12 cellular contexts compared by ENCODE assay signal in the genomic region with DNA sequence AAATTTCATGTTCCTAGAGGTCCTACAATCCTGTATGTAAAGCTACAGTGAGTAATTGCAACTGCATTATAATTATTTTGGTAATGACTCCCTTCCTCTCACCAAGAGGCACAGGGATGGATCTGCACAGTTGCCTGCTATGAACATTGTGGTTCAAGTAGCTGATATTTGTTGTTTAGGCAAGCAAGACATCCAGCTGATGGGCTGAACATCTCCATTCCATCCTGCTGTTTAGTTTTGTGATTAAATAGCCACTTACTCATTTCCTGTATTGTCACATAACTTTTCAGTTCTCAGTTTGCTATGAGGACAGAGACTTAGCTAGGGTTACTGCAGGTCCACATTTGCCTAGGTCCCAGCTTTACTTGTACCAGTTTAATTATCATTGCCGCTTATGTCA.
DNase-seq lines count a peak whose midpoint lies in the region; ATAC-seq and TF ChIP-seq lines count a peak whose summit lies in the region.
"Had no signal": no experiment of that assay in that cellular context is flagged by ENCODE, and none has a peak within 500 bp of the region (broad histone marks: within the 10 kb centered on the region; RNA-seq: fewer than 3 reads in every experiment).

No MANE protein-coding gene starts in this region.

- peak overlapping the region in 7 of 8 donors; percentile 16 to 68 (median 50) for H3K27ac ChIP-seq in spleen

- H3K36me3 Mint-ChIP-seq in activated CD8-positive, alpha-beta memory T cell treated with anti-CD3 and anti-CD28 coated beads, Interleukin-2, amount 10 ng/mL, durations not matched to agents 7 days and 5 days, result peaks cover 3% of the 10 kb centered on the region

- no peaks in the 10 kb centered on the region for H3K36me3 ChIP-seq in spleen
- H3K36me3 ChIP-seq: uterus had no signal

- WGBS in spleen, 5 donors, result 86 to 97% (median 95%) methylated on average over 1 of the region's 1 CpG

- H3K4me1 Mint-ChIP-seq in activated CD8-positive, alpha-beta memory T cell treated with anti-CD3 and anti-CD28 coated beads, Interleukin-2, amount 10 ng/mL, durations not matched to agents 7 days and 5 days, result peaks cover 53% of the 10 kb centered on the region

- no peak for ATAC-seq in activated CD8-positive, alpha-beta memory T cell treated with anti-CD3 and anti-CD28 coated beads, Interleukin-2, amount 10 ng/mL, durations not matched to agents 7 days and 5 days
- ATAC-seq in HG03469 (IDR thresholded peaks at IDR 0.05; ENCODE audit: unreplicated experiment), result no peak

- no peaks in the 10 kb centered on the region for H3K27me3 Mint-ChIP-seq in activated CD8-positive, alpha-beta memory T cell treated with anti-CD3 and anti-CD28 coated beads, Interleukin-2, amount 10 ng/mL, durations not matched to agents 7 days and 5 days

- TF ChIP-seq CTCF in epithelial cell of esophagus (IDR thresholded peaks at IDR 0.05; ENCODE audit: insufficient read depth, low read depth, low read length, missing control alignments), result no peak
- TF ChIP-seq CTCF in spleen (IDR thresholded peaks at IDR 0.05 in 8 of 11, conservative IDR thresholded peaks at IDR 0.05 in 3 of 11), result no peak

- H3K9me3 ChIP-seq in spleen, result no peaks in the 10 kb centered on the region
- H3K9me3 ChIP-seq: uterus had no signal

- no peak overlapping the region for H3K4me3 Mint-ChIP-seq in activated CD8-positive, alpha-beta memory T cell treated with anti-CD3 and anti-CD28 coated beads, Interleukin-2, amount 10 ng/mL, durations not matched to agents 7 days and 5 days
- H3K4me3 Mint-ChIP-seq: neural crest cell had no signal

- peak overlapping the region; percentile 34 for H3K27ac Mint-ChIP-seq in activated CD8-positive, alpha-beta memory T cell treated with anti-CD3 and anti-CD28 coated beads, Interleukin-2, amount 10 ng/mL, durations not matched to agents 7 days and 5 days

- CTCF ChIA-PET in activated CD8-positive, alpha-beta memory T cell treated with anti-CD3 and anti-CD28 coated beads, Interleukin-2, amount 10 ng/mL, durations not matched to agents 7 days and 5 days (lab: Charles Lee), result interaction anchor here (1.0 kb wide), 1 partner anchor 26 kb away, joined by 3 read pairs; no protein-coding TSS in a partner anchor

- no peak for TF ChIP-seq POLR2A in spleen (IDR thresholded peaks at IDR 0.05)

- H3K4me1 ChIP-seq in spleen, result peaks cover 3 to 53% (median 28%) of the 10 kb centered on the region in 6 donors
- H3K4me1 ChIP-seq: uterus had no signal

- no peaks in the 10 kb centered on the region for H3K9me3 Mint-ChIP-seq in activated CD8-positive, alpha-beta memory T cell treated with anti-CD3 and anti-CD28 coated beads, Interleukin-2, amount 10 ng/mL, durations not matched to agents 7 days and 5 days (ENCODE audit: low read depth)
- H3K9me3 Mint-ChIP-seq: neural crest cell had no signal

- intact Hi-C loops in spleen (cut with DNase I; ENCODE audit: low total_unique reads), result no loop called here

- no peak for DNase-seq in activated CD8-positive, alpha-beta memory T cell treated with anti-CD3 and anti-CD28 coated beads, Interleukin-2, amount 10 ng/mL, durations not matched to agents 7 days and 5 days
- no peak for DNase-seq in activated CD8-positive, alpha-beta memory T cell treated with anti-CD3 and anti-CD28 coated beads for 24 hours
- DNase-seq in NOMO-1 (lab: John Stamatoyannopoulos, UW; ENCODE audit: unreplicated experiment in 2 of 2) (peak; percentile 56 to 88), epithelial cell of esophagus (ENCODE audit: low read depth) (peak; percentile 41), spleen (no peak), glomerular visceral epithelial cell (ENCODE audit: extremely low spot score) (no peak)
- DNase-seq in stimulated activated CD4-positive, alpha-beta T cell treated with anti-CD3 and anti-CD28 coated beads, Interleukin-4, amount 100 ng/mL, for 4 hours, result no peak
- DNase-seq: cortex of kidney, NCI-H345, uterus had no signal

- H3K27me3 ChIP-seq in spleen (replicated peaks in 1 of 7), result no peaks in the 10 kb centered on the region
- H3K27me3 ChIP-seq: uterus had no signal

- H3K4me3 ChIP-seq in epithelial cell of esophagus (ENCODE audit: low read length) (no peak overlapping the region), spleen (no peak overlapping the region)
- H3K4me3 ChIP-seq: uterus had no signal

Comparison
In these comparisons a context has a peak if more than half of its experiments do, and no peak if none do; other contexts are left out.
1. DNase-seq: peak in NOMO-1 (2 of 2) and epithelial cell of esophagus (single experiment); none in activated CD8-positive, alpha-beta memory T cell treated with anti-CD3 and anti-CD28 coated beads, Interleukin-2, amount 10 ng/mL, durations not matched to agents 7 days and 5 days (single experiment), activated CD8-positive, alpha-beta memory T cell treated with anti-CD3 and anti-CD28 coated beads for 24 hours (single experiment), spleen (single experiment), stimulated activated CD4-positive, alpha-beta T cell treated with anti-CD3 and anti-CD28 coated beads, Interleukin-4, amount 100 ng/mL, for 4 hours (0 of 2) and glomerular visceral epithelial cell (single experiment).